In the genomic region with DNA sequence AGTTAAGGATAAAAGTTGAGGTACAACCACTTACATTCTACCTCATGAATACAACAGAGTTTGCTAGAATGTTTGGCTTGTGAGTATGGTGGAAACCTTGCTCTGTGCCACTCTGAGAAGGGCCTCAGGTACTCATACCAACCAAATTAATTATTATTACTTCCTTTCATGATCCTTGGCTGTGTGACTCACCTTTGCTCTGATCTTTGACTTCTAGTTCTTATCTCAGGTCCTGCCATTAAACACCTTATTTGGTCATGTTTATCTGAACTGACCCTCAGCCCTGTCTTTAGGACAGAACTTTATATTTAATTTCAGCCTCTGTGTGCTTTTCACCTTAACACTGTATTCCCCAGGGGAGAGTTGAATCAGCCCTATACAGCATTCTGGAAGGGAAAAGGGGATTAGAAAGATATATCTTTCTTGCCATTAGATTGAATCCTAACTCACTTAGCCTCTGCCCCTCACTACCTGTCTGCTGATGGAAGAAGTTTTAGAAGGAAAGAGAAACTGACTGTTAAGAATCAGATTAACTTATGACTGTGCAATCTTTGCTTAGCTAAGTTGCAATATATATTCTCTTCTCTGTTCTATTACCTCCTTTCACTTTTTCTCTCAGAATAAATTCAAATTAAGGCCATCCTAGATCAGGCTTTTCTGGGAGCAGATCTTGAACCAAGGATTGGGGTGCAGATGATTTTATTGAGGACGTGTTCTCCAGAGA, we compare ENCODE assay signal across 24 cellular contexts.
"Had no signal": no experiment of that assay in that cellular context is flagged by ENCODE, and none has a peak within 500 bp of the region (broad histone marks: within the 10 kb centered on the region; RNA-seq: fewer than 3 reads in every experiment).

No MANE protein-coding gene starts in this region.

- H3K36me3 Mint-ChIP-seq: activated naive CD8-positive, alpha-beta T cell treated with anti-CD3 and anti-CD28 coated beads, Interleukin-2, amount 10 ng/mL, durations not matched to agents 7 days and 5 days; stimulated activated effector memory CD8-positive, alpha-beta T cell treated with anti-CD3 and anti-CD28 coated beads, Interleukin-12 subunit alpha, Interleukin-12 subunit beta, amount 100 ng/mL, for 72 hours; type B pancreatic cell had no signal

- H3K4me3 ChIP-seq: dorsolateral prefrontal cortex, left lung, prostate gland, right lobe of liver, smooth muscle cell, testis had no signal

- H3K27ac Mint-ChIP-seq: activated CD4-positive, alpha-beta T cell treated with anti-CD3 and anti-CD28 coated beads, Interleukin-2, amount 10 ng/mL, durations not matched to agents 24 days and 14 days; activated CD8-positive, alpha-beta T cell treated with anti-CD3 and anti-CD28 coated beads for 36 hours; activated naive CD8-positive, alpha-beta T cell treated with anti-CD3 and anti-CD28 coated beads, Interleukin-2, amount 10 ng/mL, durations not matched to agents 7 days and 5 days; activated T-helper 17 cell treated with anti-CD3 and anti-CD28 coated beads, Interleukin-2, amount 50 U/mL, for 72 hours; endodermal cell; nephron; stimulated activated effector memory CD8-positive, alpha-beta T cell treated with anti-CD3 and anti-CD28 coated beads, Interleukin-12 subunit alpha, Interleukin-12 subunit beta, amount 100 ng/mL, for 72 hours; type B pancreatic cell had no signal

- H3K9me3 ChIP-seq: left lung, prostate gland, right lobe of liver, testis had no signal

- H3K27me3 Mint-ChIP-seq: activated CD4-positive, alpha-beta T cell treated with anti-CD3 and anti-CD28 coated beads, Interleukin-2, amount 10 ng/mL, durations not matched to agents 24 days and 14 days; activated CD8-positive, alpha-beta T cell treated with anti-CD3 and anti-CD28 coated beads for 36 hours; activated naive CD8-positive, alpha-beta T cell treated with anti-CD3 and anti-CD28 coated beads, Interleukin-2, amount 10 ng/mL, durations not matched to agents 7 days and 5 days; activated T-helper 17 cell treated with anti-CD3 and anti-CD28 coated beads, Interleukin-2, amount 50 U/mL, for 72 hours had no signal

- DNase-seq: activated CD4-positive, alpha-beta T cell treated with anti-CD3 and anti-CD28 coated beads, Interleukin-2, amount 10 ng/mL, durations not matched to agents 24 days and 14 days; activated CD8-positive, alpha-beta T cell treated with anti-CD3 and anti-CD28 coated beads for 36 hours; activated naive CD4-positive, alpha-beta T cell treated with Interleukin-2 at 50 U/mL for 16 hours; activated naive CD8-positive, alpha-beta T cell treated with anti-CD3 and anti-CD28 coated beads, Interleukin-2, amount 10 ng/mL, durations not matched to agents 7 days and 5 days; activated T-cell treated with anti-CD3 and anti-CD28 coated beads, Interleukin-2, amount 50 U/mL, for 1 hour; amygdala; dorsolateral prefrontal cortex; endodermal cell; foreskin fibroblast; hypothalamus; left lung; midbrain; nucleus accumbens; right lobe of liver; stimulated activated CD4-positive, alpha-beta T cell treated with anti-CD3 and anti-CD28 coated beads, Interleukin-4, amount 100 ng/mL, for 24 hours; T1000; testis had no signal

- H3K4me1 Mint-ChIP-seq: activated CD4-positive, alpha-beta T cell treated with anti-CD3 and anti-CD28 coated beads, Interleukin-2, amount 10 ng/mL, durations not matched to agents 24 days and 14 days; activated naive CD8-positive, alpha-beta T cell treated with anti-CD3 and anti-CD28 coated beads, Interleukin-2, amount 10 ng/mL, durations not matched to agents 7 days and 5 days; activated T-helper 17 cell treated with anti-CD3 and anti-CD28 coated beads, Interleukin-2, amount 50 U/mL, for 72 hours; endodermal cell; nephron; stimulated activated effector memory CD8-positive, alpha-beta T cell treated with anti-CD3 and anti-CD28 coated beads, Interleukin-12 subunit alpha, Interleukin-12 subunit beta, amount 100 ng/mL, for 72 hours had no signal

- H3K9me3 Mint-ChIP-seq: activated CD4-positive, alpha-beta T cell treated with anti-CD3 and anti-CD28 coated beads, Interleukin-2, amount 10 ng/mL, durations not matched to agents 24 days and 14 days; activated CD8-positive, alpha-beta T cell treated with anti-CD3 and anti-CD28 coated beads for 36 hours; activated naive CD8-positive, alpha-beta T cell treated with anti-CD3 and anti-CD28 coated beads, Interleukin-2, amount 10 ng/mL, durations not matched to agents 7 days and 5 days; activated T-helper 17 cell treated with anti-CD3 and anti-CD28 coated beads, Interleukin-2, amount 50 U/mL, for 72 hours; endodermal cell; nephron; stimulated activated effector memory CD8-positive, alpha-beta T cell treated with anti-CD3 and anti-CD28 coated beads, Interleukin-12 subunit alpha, Interleukin-12 subunit beta, amount 100 ng/mL, for 72 hours; type B pancreatic cell had no signal

- H3K36me3 ChIP-seq: left lung, prostate gland, right lobe of liver had no signal

- H3K4me2 ChIP-seq: smooth muscle cell had no signal

- H3K4me3 Mint-ChIP-seq: activated CD4-positive, alpha-beta T cell treated with anti-CD3 and anti-CD28 coated beads, Interleukin-2, amount 10 ng/mL, durations not matched to agents 24 days and 14 days; activated CD8-positive, alpha-beta T cell treated with anti-CD3 and anti-CD28 coated beads for 36 hours; activated naive CD8-positive, alpha-beta T cell treated with anti-CD3 and anti-CD28 coated beads, Interleukin-2, amount 10 ng/mL, durations not matched to agents 7 days and 5 days; activated T-helper 17 cell treated with anti-CD3 and anti-CD28 coated beads, Interleukin-2, amount 50 U/mL, for 72 hours; endodermal cell; nephron; stimulated activated effector memory CD8-positive, alpha-beta T cell treated with anti-CD3 and anti-CD28 coated beads, Interleukin-12 subunit alpha, Interleukin-12 subunit beta, amount 100 ng/mL, for 72 hours; type B pancreatic cell had no signal

- H3K4me1 ChIP-seq: left lung, prostate gland, right lobe of liver, testis had no signal

- H3K27me3 ChIP-seq: dorsolateral prefrontal cortex, left lung, right lobe of liver, testis had no signal

- H3K27ac ChIP-seq: dorsolateral prefrontal cortex, epithelial cell of prostate, left lung, prostate gland, right lobe of liver, testis had no signal

- ATAC-seq: activated CD8-positive, alpha-beta T cell treated with anti-CD3 and anti-CD28 coated beads for 36 hours; activated T-helper 17 cell treated with anti-CD3 and anti-CD28 coated beads, Interleukin-2, amount 50 U/mL, for 72 hours; left lung; stimulated activated effector memory CD8-positive, alpha-beta T cell treated with anti-CD3 and anti-CD28 coated beads, Interleukin-12 subunit alpha, Interleukin-12 subunit beta, amount 100 ng/mL, for 72 hours had no signal
